In genomic region chr10:97136744-97137143, GRCh38 we compare ENCODE assay signal across 2 cellular contexts.
TF ChIP-seq lines count a peak whose summit lies in the region.

No MANE protein-coding gene starts in this region.

TF ChIP-seq in GM23338, 12 proteins besides CTCF, POLR2A, EP300 and RAD21 (continued from another document):
- TF ChIP-seq STAT1 (IDR thresholded peaks at IDR 0.05; ENCODE audit: unreplicated experiment) (no peak), ETS1 (IDR thresholded peaks at IDR 0.05) (no peak), POLR2AphosphoS5 (IDR thresholded peaks at IDR 0.05; ENCODE audit: low read depth) (no peak), NANOG (IDR thresholded peaks at IDR 0.05; ENCODE audit: borderline replicate concordance) (no peak)

TF ChIP-seq in H1, 55 proteins besides CTCF, POLR2A, EP300 and RAD21 (continued from another document):
- TF ChIP-seq YY1 (IDR thresholded peaks at IDR 0.05; ENCODE audit: low read depth, low read length) (no peak), BRCA1 (IDR thresholded peaks at IDR 0.05; ENCODE audit: low read depth, low read length) (no peak), ZNF274 (IDR thresholded peaks at IDR 0.05; ENCODE audit: borderline replicate concordance, extremely low read depth, low read length) (no peak), RXRA (IDR thresholded peaks at IDR 0.05; ENCODE audit: insufficient read depth, low read depth, low read length) (no peak), KDM5A (IDR thresholded peaks at IDR 0.05; ENCODE audit: low read length) (no peak), USF2 (IDR thresholded peaks at IDR 0.05; ENCODE audit: low read length) (no peak), ATF3 (IDR thresholded peaks at IDR 0.05; ENCODE audit: insufficient read depth, low read depth, low read length) (no peak), BACH1 (IDR thresholded peaks at IDR 0.05; ENCODE audit: low read length) (no peak), CEBPB (IDR thresholded peaks at IDR 0.05; ENCODE audit: low read depth, low read length) (no peak), SUZ12 (IDR thresholded peaks at IDR 0.05; ENCODE audit: low read length) (no peak), TAF7 (optimal IDR thresholded peaks at IDR 0.05; ENCODE audit: borderline replicate concordance, low read depth, low read length) (no peak), SP2 (IDR thresholded peaks at IDR 0.05; ENCODE audit: low read length) (no peak)
